ENCODE assay signal across 6 cellular contexts in genomic region chr3:169811606-169812123, GRCh38. TPM values are rescaled to one million over a fixed set of nuclear protein-coding genes. Genes with fewer than 3 reads are reported as not detected.
DNase-seq lines count a peak whose midpoint lies in the region; ATAC-seq and TF ChIP-seq lines count a peak whose summit lies in the region.

No MANE protein-coding gene starts in this region.

- TF ChIP-seq POLR2A in gastroesophageal sphincter (IDR thresholded peaks at IDR 0.05) = no peak

- no peaks in the 10 kb centered on the region for H3K27me3 ChIP-seq in gastroesophageal sphincter
- H3K27me3 ChIP-seq in smooth muscle cell (ENCODE audit: low read depth) = no peaks in the 10 kb centered on the region

- H3K9me3 ChIP-seq in gastroesophageal sphincter (peaks cover 0 to 5% (median 0%) of the 10 kb centered on the region in 3 donors), smooth muscle cell (replicated peaks; ENCODE audit: low read depth) (peaks cover 11% of the 10 kb centered on the region)

- ATAC-seq in gastroesophageal sphincter (no peak), GM19324 (IDR thresholded peaks at IDR 0.05; ENCODE audit: low FRiP score, unreplicated experiment) (no peak), HG03095 (IDR thresholded peaks at IDR 0.05; ENCODE audit: unreplicated experiment) (no peak)

- H2AFZ ChIP-seq in smooth muscle cell (ENCODE audit: low read depth) = peak overlapping the region; percentile 81

- no peak for TF ChIP-seq CTCF in HFF-Myc (IDR thresholded peaks at IDR 0.05; ENCODE audit: low read depth, low read length, missing control alignments)
- no peak for TF ChIP-seq CTCF in gastroesophageal sphincter (IDR thresholded peaks at IDR 0.05)
- TF ChIP-seq CTCF in smooth muscle cell (IDR thresholded peaks at IDR 0.05; ENCODE audit: borderline replicate concordance, insufficient read depth, poor library complexity, severe bottlenecking) = no peak

- H3K27ac ChIP-seq in gastroesophageal sphincter (peak overlapping the region; percentile 44 to 85 (median 79)), smooth muscle cell (ENCODE audit: low read depth) (peak overlapping the region; percentile 51)

- peaks cover 0 to 45% (median 11%) of the 10 kb centered on the region in 3 donors for H3K4me1 ChIP-seq in gastroesophageal sphincter
- peaks cover 6% of the 10 kb centered on the region for H3K4me1 ChIP-seq in smooth muscle cell (ENCODE audit: low read depth)

- H3K36me3 ChIP-seq in gastroesophageal sphincter = no peaks in the 10 kb centered on the region
- H3K36me3 ChIP-seq in smooth muscle cell (ENCODE audit: low read depth) = no peaks in the 10 kb centered on the region

- TF ChIP-seq EP300 in gastroesophageal sphincter (IDR thresholded peaks at IDR 0.05) = no peak

- peak overlapping the region; percentile 58 for H3K9ac ChIP-seq in smooth muscle cell (ENCODE audit: low read depth)

- H3K4me3 ChIP-seq in HFF-Myc (replicated peaks; ENCODE audit: low read depth, low read length) = peak overlapping the region; percentile 55
- peak overlapping the region; percentile 82 to 91 for H3K4me3 ChIP-seq in gastroesophageal sphincter
- peak overlapping the region; percentile 61 for H3K4me3 ChIP-seq in smooth muscle cell

- H4K20me1 ChIP-seq in smooth muscle cell (ENCODE audit: low read depth) = no peaks in the 10 kb centered on the region

- 2 to 9% methylated on average over 11 of the region's 15 CpGs for WGBS in gastroesophageal sphincter (ENCODE audit: low coverage in 1 of 2), 2 donors
- 21% methylated on average over 14 of the region's 15 CpGs for WGBS in smooth muscle cell (ENCODE audit: low lambda C conversion rate)

- peak overlapping the region; percentile 85 for H3K4me2 ChIP-seq in smooth muscle cell

- H3K79me2 ChIP-seq in smooth muscle cell (ENCODE audit: low read depth) = no peaks in the 10 kb centered on the region

- DNase-seq in HFF-Myc (ENCODE audit: extremely low read depth, low read depth) (peak; percentile 59), RKO (ENCODE audit: low spot score) (peak; percentile 77), smooth muscle cell (lab: John Stamatoyannopoulos, UW; ENCODE audit: unreplicated experiment) (no peak)

- no peaks in the 10 kb centered on the region for H3F3A ChIP-seq in smooth muscle cell (ENCODE audit: low read depth)

RNA-seq across cellular contexts. Expression of gene LRRIQ4, which starts 1.0 kb away (rescaled TPM):
- total RNA-seq in gastroesophageal sphincter = not detected
- 0.18 TPM in 1 of 2 replicates, not detected in the other for total RNA-seq in smooth muscle cell
- polyA plus RNA-seq in smooth muscle cell = not detected in 2 replicates

RNA-seq across cellular contexts. Expression of gene LRRC34, which starts 1.0 kb away (rescaled TPM):
- total RNA-seq in gastroesophageal sphincter = 1 to 10 TPM; 3.1 to 7.9 (median 5.9) TPM
- 1.8 and 2.4 TPM in 2 replicates for total RNA-seq in smooth muscle cell
- 1.8 and 2.5 TPM in 2 replicates for polyA plus RNA-seq in smooth muscle cell

RNA-seq across cellular contexts. Expression of gene MYNN, which starts 38.5 kb away (rescaled TPM):
- total RNA-seq in gastroesophageal sphincter (10 to 100 TPM; 13.3 to 32.8 (median 19.5) TPM), smooth muscle cell (29.9 and 33.3 TPM in 2 replicates)
- polyA plus RNA-seq in smooth muscle cell = 12.4 and 17.2 TPM in 2 replicates

RNA-seq across cellular contexts. Expression of gene ACTRT3, which starts 42.3 kb away (rescaled TPM):
- total RNA-seq in gastroesophageal sphincter (1 to 10 TPM; 1.8 to 5.1 (median 4.5) TPM), smooth muscle cell (1.7 and 2.2 TPM in 2 replicates)
- 1.3 and 3.9 TPM in 2 replicates for polyA plus RNA-seq in smooth muscle cell

RNA-seq across cellular contexts. Expression of gene TERC, which starts 46.8 kb away (rescaled TPM):
- total RNA-seq in gastroesophageal sphincter = 10 to 100 TPM; 25.5 to 97.1 (median 38.6) TPM
- total RNA-seq in smooth muscle cell = 148 and 194 TPM in 2 replicates
- polyA plus RNA-seq in smooth muscle cell = not detected in 2 replicates
